1 cellular context compared by ENCODE assay signal in genomic region chr1:111801071-111801850, GRCh38.
TF ChIP-seq lines count a peak whose summit lies in the region.

No MANE protein-coding gene starts in this region.

TF ChIP-seq in GM23338, 12 proteins besides CTCF, POLR2A, EP300 and RAD21 (continued from another document):
- TF ChIP-seq, protein P1, sequence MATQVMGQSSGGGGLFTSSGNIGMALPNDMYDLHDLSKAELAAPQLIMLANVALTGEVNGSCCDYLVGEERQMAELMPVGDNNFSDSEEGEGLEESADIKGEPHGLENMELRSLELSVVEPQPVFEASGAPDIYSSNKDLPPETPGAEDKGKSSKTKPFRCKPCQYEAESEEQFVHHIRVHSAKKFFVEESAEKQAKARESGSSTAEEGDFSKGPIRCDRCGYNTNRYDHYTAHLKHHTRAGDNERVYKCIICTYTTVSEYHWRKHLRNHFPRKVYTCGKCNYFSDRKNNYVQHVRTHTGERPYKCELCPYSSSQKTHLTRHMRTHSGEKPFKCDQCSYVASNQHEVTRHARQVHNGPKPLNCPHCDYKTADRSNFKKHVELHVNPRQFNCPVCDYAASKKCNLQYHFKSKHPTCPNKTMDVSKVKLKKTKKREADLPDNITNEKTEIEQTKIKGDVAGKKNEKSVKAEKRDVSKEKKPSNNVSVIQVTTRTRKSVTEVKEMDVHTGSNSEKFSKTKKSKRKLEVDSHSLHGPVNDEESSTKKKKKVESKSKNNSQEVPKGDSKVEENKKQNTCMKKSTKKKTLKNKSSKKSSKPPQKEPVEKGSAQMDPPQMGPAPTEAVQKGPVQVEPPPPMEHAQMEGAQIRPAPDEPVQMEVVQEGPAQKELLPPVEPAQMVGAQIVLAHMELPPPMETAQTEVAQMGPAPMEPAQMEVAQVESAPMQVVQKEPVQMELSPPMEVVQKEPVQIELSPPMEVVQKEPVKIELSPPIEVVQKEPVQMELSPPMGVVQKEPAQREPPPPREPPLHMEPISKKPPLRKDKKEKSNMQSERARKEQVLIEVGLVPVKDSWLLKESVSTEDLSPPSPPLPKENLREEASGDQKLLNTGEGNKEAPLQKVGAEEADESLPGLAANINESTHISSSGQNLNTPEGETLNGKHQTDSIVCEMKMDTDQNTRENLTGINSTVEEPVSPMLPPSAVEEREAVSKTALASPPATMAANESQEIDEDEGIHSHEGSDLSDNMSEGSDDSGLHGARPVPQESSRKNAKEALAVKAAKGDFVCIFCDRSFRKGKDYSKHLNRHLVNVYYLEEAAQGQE (IDR thresholded peaks at IDR 0.05; ENCODE audit: unreplicated experiment): no peak
- no peak for TF ChIP-seq EZH2phosphoT487 (IDR thresholded peaks at IDR 0.05; ENCODE audit: unreplicated experiment)
- TF ChIP-seq EZH2 (IDR thresholded peaks at IDR 0.05; ENCODE audit: low read depth, unreplicated experiment): no peak
- TF ChIP-seq STAT1 (IDR thresholded peaks at IDR 0.05; ENCODE audit: unreplicated experiment): no peak
- TF ChIP-seq ZNF331 (CRISPR knock-in tag; IDR thresholded peaks at IDR 0.05; ENCODE audit: low read depth): no peak
- no peak for TF ChIP-seq POLR2AphosphoS5 (IDR thresholded peaks at IDR 0.05; ENCODE audit: low read depth)
- TF ChIP-seq ETS1 (IDR thresholded peaks at IDR 0.05): no peak
